Comparison of ENCODE assay signal across 9 cellular contexts in genomic region chr19:18364826-18365528, GRCh38. TPM values are rescaled to one million over a fixed set of nuclear protein-coding genes. Genes with fewer than 3 reads are reported as not detected.
DNase-seq lines count a peak whose midpoint lies in the region; ATAC-seq, FAIRE-seq and TF ChIP-seq lines count a peak whose summit lies in the region.
"Had no signal": no experiment of that assay in that cellular context is flagged by ENCODE, and none has a peak within 500 bp of the region (broad histone marks: within the 10 kb centered on the region; RNA-seq: fewer than 3 reads in every experiment).

No MANE protein-coding gene starts in this region.

- no peaks in the 10 kb centered on the region for H3K4me1 Mint-ChIP-seq in CD4-positive, alpha-beta memory T cell

- peak; percentile 89 for ATAC-seq in mucosa of descending colon
- no peak for ATAC-seq in HG03135 (IDR thresholded peaks at IDR 0.05; ENCODE audit: unreplicated experiment)

- dilution Hi-C loops in endothelial cell of umbilical vein (cut with MboI; ENCODE audit: extremely low pct_ligation_motif_present, low sequenced_read_pairs) = no loop called here

- H3K9me3 ChIP-seq in BE2C (no peaks in the 10 kb centered on the region), endothelial cell of umbilical vein (replicated peaks; ENCODE audit: control insufficient read depth, insufficient read depth, low read length) (no peaks in the 10 kb centered on the region), mucosa of descending colon (no peaks in the 10 kb centered on the region)
- no peaks in the 10 kb centered on the region for H3K9me3 ChIP-seq in CD4-positive, alpha-beta memory T cell (ENCODE audit: control insufficient read depth in 1 of 2, low read length in 2 of 2)

- no peaks in the 10 kb centered on the region for H3K36me3 ChIP-seq in BE2C
- H3K36me3 ChIP-seq in endothelial cell of umbilical vein (ENCODE audit: control insufficient read depth in 2 of 2, extremely low read depth in 1 of 2, insufficient read depth in 2 of 2, low read length in 2 of 2) = no peaks in the 10 kb centered on the region
- H3K36me3 ChIP-seq in mucosa of descending colon (ENCODE audit: low read depth) = no peaks in the 10 kb centered on the region
- peaks cover 20% of the 10 kb centered on the region for H3K36me3 ChIP-seq in CD4-positive, alpha-beta memory T cell (ENCODE audit: insufficient read depth, low read length)

- H3K4me1 ChIP-seq in BE2C (peaks cover 10% of the 10 kb centered on the region), endothelial cell of umbilical vein (ENCODE audit: control insufficient read depth, extremely low read depth, insufficient read depth, low read length) (peaks cover 28% of the 10 kb centered on the region), mucosa of descending colon (ENCODE audit: low read depth) (peaks cover 17% of the 10 kb centered on the region)
- H3K4me1 ChIP-seq in CD4-positive, alpha-beta memory T cell (ENCODE audit: insufficient read depth, low read length) = no peaks in the 10 kb centered on the region

- H3K4me3 Mint-ChIP-seq in CD4-positive, alpha-beta memory T cell = no peak overlapping the region

- peak; percentile 99 for FAIRE-seq in endothelial cell of umbilical vein (lab: Jason Lieb, UNC)

- H3K4me2 ChIP-seq in endothelial cell of umbilical vein (ENCODE audit: insufficient read depth, low read length) = peak overlapping the region; percentile 36

- TF ChIP-seq CTCF in BE2C (IDR thresholded peaks at IDR 0.05; ENCODE audit: low read depth, low read length) (no peak), RWPE1 (conservative IDR thresholded peaks at IDR 0.05; ENCODE audit: low read depth) (no peak), endothelial cell of umbilical vein (IDR thresholded peaks at IDR 0.05; ENCODE audit: extremely low read depth in 1 of 2, insufficient read depth in 1 of 2, low read depth in 1 of 2, low read length in 2 of 2) (no peak), mucosa of descending colon (IDR thresholded peaks at IDR 0.05) (no peak)

- POLR2A ChIA-PET in RWPE1 (lab: Yijun Ruan, JAX; ENCODE audit: low non-redundant PET) = interaction anchor here (0.6 to 1.1 kb wide), 3 partner anchors 21 to 173 kb away, joined by 3 to 9 read pairs (median 3); partner anchors contain the start of genes GDF15 and JUND
- POLR2A ChIA-PET in endothelial cell of umbilical vein (lab: Charles Lee) = interaction anchor here (0.5 to 6.5 kb wide), 4 partner anchors 10 to 84 kb away, joined by 4 to 87 read pairs (median 14); partner anchors contain the start of genes GDF15 and JUND
- POLR2A ChIA-PET in CD4-positive, alpha-beta memory T cell (lab: Charles Lee; ENCODE audit: partially characterized antibody) = no interaction called here

- H3K4me3 ChIP-seq in BE2C (ENCODE audit: low read depth, low read length) (peak overlapping the region; percentile 25; the same call in 1 of the 2 replicates), endothelial cell of umbilical vein (replicated peaks in 1 of 3; ENCODE audit: insufficient read depth in 1 of 3, low read depth in 1 of 3, low read length in 3 of 3) (no peak overlapping the region), mucosa of descending colon (no peak overlapping the region)
- no peak overlapping the region for H3K4me3 ChIP-seq in CD4-positive, alpha-beta memory T cell (ENCODE audit: low read length in 2 of 2)

- H3K9me1 ChIP-seq in endothelial cell of umbilical vein (replicated peaks; ENCODE audit: control insufficient read depth, extremely low read depth, insufficient read depth, low read length) = no peaks in the 10 kb centered on the region

- intact Hi-C loops in endothelial cell of umbilical vein (cut with micrococcal nuclease) (loop anchor here (1.0 to 2.0 kb wide), 3 partner anchors 9 to 52 kb away; partner anchors contain the start of gene GDF15), mucosa of descending colon (cut with DNase I, micrococcal nuclease) (no loop called here)
- intact Hi-C loops in CD4-positive, alpha-beta memory T cell (cut with micrococcal nuclease) = no loop called here

- H2AFZ ChIP-seq in endothelial cell of umbilical vein (ENCODE audit: low read depth, low read length) = no peak overlapping the region

- CTCF ChIA-PET in RWPE1 (lab: Yijun Ruan, JAX) (interaction anchor here (0.5 to 1.0 kb wide), 4 partner anchors 15 to 46 kb away, joined by 3 to 5 read pairs (median 4); partner anchors contain the start of gene GDF15), endothelial cell of umbilical vein (lab: Charles Lee) (interaction anchor here (0.9 to 3.6 kb wide), 9 partner anchors 8 to 85 kb away, joined by 3 to 52 read pairs (median 5); partner anchors contain the start of gene GDF15)
- CTCF ChIA-PET in CD4-positive, alpha-beta memory T cell (lab: Charles Lee; ENCODE audit: partially characterized antibody) = interaction anchor here (1.0 to 1.5 kb wide), 4 partner anchors 23 to 86 kb away, joined by 4 to 6 read pairs (median 4); no protein-coding TSS in a partner anchor

- H3K9ac ChIP-seq in endothelial cell of umbilical vein (replicated peaks; ENCODE audit: extremely low read depth, insufficient read depth, low read length) = peak overlapping the region; percentile 80

- no peaks in the 10 kb centered on the region for H3K79me2 ChIP-seq in endothelial cell of umbilical vein (ENCODE audit: control insufficient read depth, insufficient read depth, low read length)

- no TSS peak for BruUV-seq in endothelial cell of umbilical vein (replicated peaks; lab: Mats Ljungman, UMichigan)

- H3K27ac ChIP-seq in RWPE1 (peak overlapping the region; percentile 93), endothelial cell of umbilical vein (ENCODE audit: insufficient read depth, low read depth, low read length) (peak overlapping the region; percentile 91)
- no peak overlapping the region for H3K27ac ChIP-seq in CD4-positive, alpha-beta memory T cell (ENCODE audit: low read depth, low read length)

- H3K27ac Mint-ChIP-seq in CD4-positive, alpha-beta memory T cell = no peak overlapping the region

- H3K27me3 ChIP-seq in BE2C (no peaks in the 10 kb centered on the region), endothelial cell of umbilical vein (ENCODE audit: control insufficient read depth in 2 of 2, insufficient read depth in 2 of 2, low read length in 2 of 2) (no peaks in the 10 kb centered on the region)
- H3K27me3 ChIP-seq in CD4-positive, alpha-beta memory T cell (ENCODE audit: insufficient read depth, low read length) = no peaks in the 10 kb centered on the region

- DNase-seq in BE2C (peak; percentile 84), HS-5 (ENCODE audit: low read depth) (peak; percentile 95), RWPE1 (ENCODE audit: low spot score) (peak; percentile 90), endothelial cell of umbilical vein (ENCODE audit: low read depth, low spot score) (peak; percentile 98), mucosa of descending colon (peak; percentile 74 to 95 (median 77)), KG1 (lab: John Stamatoyannopoulos, UW) (no peak)
- DNase-seq in CD4-positive, alpha-beta memory T cell = no peak

- H3K9me3 Mint-ChIP-seq in CD4-positive, alpha-beta memory T cell = peaks cover 0 to 6% (median 0%) of the 10 kb centered on the region in 8 donors

- TF ChIP-seq POLR2A in endothelial cell of umbilical vein (IDR thresholded peaks at IDR 0.05; ENCODE audit: low read depth, low read length) = peak; percentile 47

- no peaks in the 10 kb centered on the region for H3K27me3 Mint-ChIP-seq in CD4-positive, alpha-beta memory T cell

- H3K36me3 Mint-ChIP-seq in CD4-positive, alpha-beta memory T cell = peaks cover 28 to 42% of the 10 kb centered on the region in 2 donors

- no peaks in the 10 kb centered on the region for H4K20me1 ChIP-seq in endothelial cell of umbilical vein (replicated peaks; ENCODE audit: control insufficient read depth, extremely low read depth, insufficient read depth, low read length)

RNA-seq across cellular contexts. Expression of gene GDF15, which starts 21.0 kb away (rescaled TPM):
- 492 TPM for polyA plus RNA-seq in BE2C (2012; ENCODE audit: insufficient read depth, insufficient read length, low read depth)
- total RNA-seq in endothelial cell of umbilical vein = 140 and 165 TPM in 2 replicates
- 206 and 343 TPM in 2 replicates for polyA plus RNA-seq in endothelial cell of umbilical vein
- 74.9 and 137 TPM in 2 replicates for polyA plus RNA-seq in endothelial cell of umbilical vein (2011; cell fraction: cytosol; rRNA removed)
- 58.6 and 63.6 TPM in 2 replicates for polyA plus RNA-seq in endothelial cell of umbilical vein (2011; cell fraction: nucleus; rRNA removed)
- 252 and 264 TPM in 2 replicates for polyA plus RNA-seq in endothelial cell of umbilical vein (2012)
- polyA minus RNA-seq in endothelial cell of umbilical vein = 30.7 and 37.6 TPM in 2 replicates
- polyA minus RNA-seq in endothelial cell of umbilical vein (2011; cell fraction: cytosol; rRNA and poly(A)+ RNA removed) = 27.1 TPM
- polyA minus RNA-seq in endothelial cell of umbilical vein (2011; cell fraction: nucleus; rRNA and poly(A)+ RNA removed) = 12.8 and 28.4 TPM in 2 replicates
- 10 to 100 TPM; 13.8 to 28.2 (median 20.4) TPM for total RNA-seq in mucosa of descending colon
- 1 to 10 TPM; 1.2 TPM for total RNA-seq in CD4-positive, alpha-beta memory T cell
- polyA plus RNA-seq in CD4-positive, alpha-beta memory T cell = not detected
- total RNA-seq: mononuclear cell had no signal

RNA-seq across cellular contexts. Expression of gene PGPEP1, which starts 24.6 kb away (rescaled TPM):
- polyA plus RNA-seq in BE2C (2012; ENCODE audit: insufficient read depth, insufficient read length, low read depth) = 3.2 TPM
- 27.2 and 30.5 TPM in 2 replicates for total RNA-seq in endothelial cell of umbilical vein
- 9.9 and 13.2 TPM in 2 replicates for polyA plus RNA-seq in endothelial cell of umbilical vein
- 9.3 and 10.7 TPM in 2 replicates for polyA plus RNA-seq in endothelial cell of umbilical vein (2011; cell fraction: cytosol; rRNA removed)
- polyA plus RNA-seq in endothelial cell of umbilical vein (2011; cell fraction: nucleus; rRNA removed) = 19.9 and 23.0 TPM in 2 replicates
- polyA plus RNA-seq in endothelial cell of umbilical vein (2012) = 9.4 and 9.8 TPM in 2 replicates
- 37.1 and 47.2 TPM in 2 replicates for polyA minus RNA-seq in endothelial cell of umbilical vein
- 5.9 TPM for polyA minus RNA-seq in endothelial cell of umbilical vein (2011; cell fraction: cytosol; rRNA and poly(A)+ RNA removed)
- polyA minus RNA-seq in endothelial cell of umbilical vein (2011; cell fraction: nucleus; rRNA and poly(A)+ RNA removed) = 8.6 TPM in 2 replicates
- total RNA-seq in mucosa of descending colon = 10 to 100 TPM; 77.1 to 97.4 (median 91.5) TPM
- 10 to 100 TPM; 46.2 to 49.2 TPM for total RNA-seq in CD4-positive, alpha-beta memory T cell
- polyA plus RNA-seq in CD4-positive, alpha-beta memory T cell = 1 to 10 TPM; 6.8 to 8.0 TPM

RNA-seq across cellular contexts. Expression of gene LRRC25, which starts 32.4 kb away (rescaled TPM):
- not detected for polyA plus RNA-seq in BE2C (2012; ENCODE audit: insufficient read depth, insufficient read length, low read depth)
- total RNA-seq in endothelial cell of umbilical vein (not detected in 2 replicates), mucosa of descending colon (1 to 10 TPM; 2.1 to 8.8 (median 5.8) TPM)
- polyA plus RNA-seq in endothelial cell of umbilical vein = not detected in 2 replicates
- not detected in 2 replicates for polyA plus RNA-seq in endothelial cell of umbilical vein (2011; cell fraction: cytosol; rRNA removed)
- polyA plus RNA-seq in endothelial cell of umbilical vein (2011; cell fraction: nucleus; rRNA removed) = not detected in 2 replicates
- polyA plus RNA-seq in endothelial cell of umbilical vein (2012) = not detected in 2 replicates
- polyA minus RNA-seq in endothelial cell of umbilical vein = not detected in 2 replicates
- polyA minus RNA-seq in endothelial cell of umbilical vein (2011; cell fraction: cytosol; rRNA and poly(A)+ RNA removed) = not detected
- polyA minus RNA-seq in endothelial cell of umbilical vein (2011; cell fraction: nucleus; rRNA and poly(A)+ RNA removed) = not detected in 2 replicates
- under 1 TPM; 0.73 to 0.91 TPM for total RNA-seq in CD4-positive, alpha-beta memory T cell
- under 1 TPM in 1 of 2 donors, not detected in 1; 0.07 TPM for polyA plus RNA-seq in CD4-positive, alpha-beta memory T cell

RNA-seq across cellular contexts. Expression of gene LSM4, which starts 42.1 kb away (rescaled TPM):
- polyA plus RNA-seq in BE2C (2012; ENCODE audit: insufficient read depth, insufficient read length, low read depth) = 534 TPM
- total RNA-seq in endothelial cell of umbilical vein (103 and 118 TPM in 2 replicates), mucosa of descending colon (100 to 1,000 TPM in 2 of 3 donors, 10 to 100 TPM in 1; 86.3 to 158 (median 124) TPM)
- 105 and 119 TPM in 2 replicates for polyA plus RNA-seq in endothelial cell of umbilical vein
- polyA plus RNA-seq in endothelial cell of umbilical vein (2011; cell fraction: cytosol; rRNA removed) = 78.6 and 101 TPM in 2 replicates
- 33.1 and 38.8 TPM in 2 replicates for polyA plus RNA-seq in endothelial cell of umbilical vein (2011; cell fraction: nucleus; rRNA removed)
- 75.9 and 93.7 TPM in 2 replicates for polyA plus RNA-seq in endothelial cell of umbilical vein (2012)
- 32.9 and 37.8 TPM in 2 replicates for polyA minus RNA-seq in endothelial cell of umbilical vein
- polyA minus RNA-seq in endothelial cell of umbilical vein (2011; cell fraction: cytosol; rRNA and poly(A)+ RNA removed) = 84.7 TPM
- 5.8 and 7.3 TPM in 2 replicates for polyA minus RNA-seq in endothelial cell of umbilical vein (2011; cell fraction: nucleus; rRNA and poly(A)+ RNA removed)
- 10 to 100 TPM; 64.2 to 65.0 TPM for total RNA-seq in CD4-positive, alpha-beta memory T cell
- polyA plus RNA-seq in CD4-positive, alpha-beta memory T cell = 100 to 1,000 TPM; 121 to 164 TPM

RNA-seq across cellular contexts. Expression of gene SSBP4, which starts 54.2 kb away (rescaled TPM):
- 467 TPM for polyA plus RNA-seq in BE2C (2012; ENCODE audit: insufficient read depth, insufficient read length, low read depth)
- total RNA-seq in endothelial cell of umbilical vein (140 and 151 TPM in 2 replicates), mucosa of descending colon (10 to 100 TPM; 31.2 to 48.6 (median 41.1) TPM)
- 89.6 and 116 TPM in 2 replicates for polyA plus RNA-seq in endothelial cell of umbilical vein
- polyA plus RNA-seq in endothelial cell of umbilical vein (2011; cell fraction: cytosol; rRNA removed) = 43.5 and 75.7 TPM in 2 replicates
- 116 and 121 TPM in 2 replicates for polyA plus RNA-seq in endothelial cell of umbilical vein (2011; cell fraction: nucleus; rRNA removed)
- polyA plus RNA-seq in endothelial cell of umbilical vein (2012) = 50.5 and 101 TPM in 2 replicates
- 12.7 and 21.8 TPM in 2 replicates for polyA minus RNA-seq in endothelial cell of umbilical vein
- polyA minus RNA-seq in endothelial cell of umbilical vein (2011; cell fraction: cytosol; rRNA and poly(A)+ RNA removed) = 32.1 TPM
- polyA minus RNA-seq in endothelial cell of umbilical vein (2011; cell fraction: nucleus; rRNA and poly(A)+ RNA removed) = 27.4 and 63.5 TPM in 2 replicates
- total RNA-seq in CD4-positive, alpha-beta memory T cell = 10 to 100 TPM; 71.3 to 73.4 TPM
- 100 to 1,000 TPM in 1 of 2 donors, 10 to 100 TPM in 1; 81.5 to 108 TPM for polyA plus RNA-seq in CD4-positive, alpha-beta memory T cell

Comparison
In these comparisons a context has a peak if more than half of its experiments do, and no peak if none do; other contexts are left out.
1. DNase-seq: peak in BE2C (single experiment), HS-5 (single experiment), RWPE1 (single experiment), endothelial cell of umbilical vein (single experiment) and mucosa of descending colon (3 of 3); none in CD4-positive, alpha-beta memory T cell (0 of 5) and KG1 (single experiment).
2. RNA of gene GDF15, which starts 21.0 kb away (total RNA-seq): 140 to 165 TPM in endothelial cell of umbilical vein and 13.8 to 28.2 TPM in mucosa of descending colon; 1.2 TPM in CD4-positive, alpha-beta memory T cell; every median in the first group is over 4 times any median in the second.